Comparison of ENCODE assay signal across 23 cellular contexts in genomic region chr3:71265365-71265935, GRCh38.
DNase-seq lines count a peak whose midpoint lies in the region; ATAC-seq, FAIRE-seq and TF ChIP-seq lines count a peak whose summit lies in the region.
"Had no signal": no experiment of that assay in that cellular context is flagged by ENCODE, and none has a peak within 500 bp of the region (broad histone marks: within the 10 kb centered on the region; RNA-seq: fewer than 3 reads in every experiment).

No MANE protein-coding gene starts in this region.

- H3K27me3 ChIP-seq in HepG2 (ENCODE audit: control insufficient read depth in 1 of 2, insufficient read depth in 2 of 2, low read length in 2 of 2) = no peaks in the 10 kb centered on the region
- no peaks in the 10 kb centered on the region for H3K27me3 ChIP-seq in right lobe of liver
- no peaks in the 10 kb centered on the region for H3K27me3 ChIP-seq in thyroid gland
- H3K27me3 ChIP-seq in A673 (replicated peaks; ENCODE audit: insufficient read depth, low read depth, low read length, poor library complexity) = no peaks in the 10 kb centered on the region
- H3K27me3 ChIP-seq: SJCRH30 had no signal

- H3K9me3 ChIP-seq in HepG2 (ENCODE audit: low read length) = no peaks in the 10 kb centered on the region
- no peaks in the 10 kb centered on the region for H3K9me3 ChIP-seq in right lobe of liver
- no peaks in the 10 kb centered on the region for H3K9me3 ChIP-seq in thyroid gland
- no peaks in the 10 kb centered on the region for H3K9me3 ChIP-seq in A673 (ENCODE audit: low read depth, low read length, poor library complexity, severe bottlenecking)
- H3K9me3 ChIP-seq: SJCRH30 had no signal

- H3K27me3 Mint-ChIP-seq in activated CD8-positive, alpha-beta T cell treated with anti-CD3 and anti-CD28 coated beads, Interleukin-2, amount 10 ng/mL, durations not matched to agents 7 days and 5 days (ENCODE audit: low read depth) = no peaks in the 10 kb centered on the region
- no peaks in the 10 kb centered on the region for H3K27me3 Mint-ChIP-seq in memory B cell
- H3K27me3 Mint-ChIP-seq: brain had no signal

- H2AFZ ChIP-seq in HepG2 (ENCODE audit: low read length) = no peak overlapping the region

- peak overlapping the region; percentile 74 for H3K27ac Mint-ChIP-seq in activated CD8-positive, alpha-beta T cell treated with anti-CD3 and anti-CD28 coated beads, Interleukin-2, amount 10 ng/mL, durations not matched to agents 7 days and 5 days
- H3K27ac Mint-ChIP-seq in memory B cell = peak overlapping the region; percentile 10
- H3K27ac Mint-ChIP-seq: brain, endodermal cell had no signal

- no TSS peak for BruUV-seq in HepG2 (replicated peaks; lab: Mats Ljungman, UMichigan)
- BruUV-seq in A673 (replicated peaks; lab: Mats Ljungman, UMichigan) = no TSS peak

- WGBS in HepG2 (ENCODE audit: low lambda C conversion rate) = 95% methylated on average over 9 of the region's 9 CpGs
- 84% methylated on average over 4 of the region's 9 CpGs for WGBS in right lobe of liver (ENCODE audit: insufficient coverage, low coverage, low lambda C conversion rate, missing lambda C conversion rate)
- WGBS in thyroid gland, 2 donors = 93 to 95% methylated on average over 9 of the region's 9 CpGs

- intact Hi-C loops in HepG2 (cut with micrococcal nuclease; ENCODE audit: unreplicated experiment) (no loop called here), right lobe of liver (cut with DNase I) (no loop called here), thyroid gland (cut with DNase I) (no loop called here), A673 (cut with micrococcal nuclease; ENCODE audit: unreplicated experiment) (no loop called here)

- ATAC-seq in HepG2 = no peak
- no peak for ATAC-seq in right lobe of liver
- ATAC-seq in activated CD8-positive, alpha-beta T cell treated with anti-CD3 and anti-CD28 coated beads, Interleukin-2, amount 10 ng/mL, durations not matched to agents 7 days and 5 days = peak; percentile 10
- no peak for ATAC-seq in memory B cell (ENCODE audit: low read depth)
- ATAC-seq: Panc1, right cardiac atrium had no signal

- TF ChIP-seq CTCF in HepG2 (CRISPR knock-in tag; IDR thresholded peaks at IDR 0.05) (no peak), right lobe of liver (IDR thresholded peaks at IDR 0.05) (no peak), thyroid gland (IDR thresholded peaks at IDR 0.05) (no peak), A673 (conservative IDR thresholded peaks at IDR 0.05; ENCODE audit: low read depth, low read length) (no peak)

- H3K27ac ChIP-seq in HepG2 (ENCODE audit: extremely low read length, insufficient read depth, low read length) (peak overlapping the region; percentile 24), right lobe of liver (no peak overlapping the region), thyroid gland (peak overlapping the region; percentile 14 to 47 (median 22)), A673 (ENCODE audit: low read depth, low read length, poor library complexity, severe bottlenecking) (no peak overlapping the region)
- H3K27ac ChIP-seq: SJCRH30 had no signal

- H3K4me3 ChIP-seq in HepG2 (replicated peaks in 1 of 3; ENCODE audit: insufficient read depth in 1 of 3, low read depth in 2 of 3, low read length in 3 of 3) (no peak overlapping the region), right lobe of liver (no peak overlapping the region), thyroid gland (replicated peaks in 1 of 3) (no peak overlapping the region), A673 (ENCODE audit: low read depth, low read length, poor library complexity, severe bottlenecking) (no peak overlapping the region)
- H3K4me3 ChIP-seq: SJCRH30 had no signal

- no peak overlapping the region for H3K4me2 ChIP-seq in HepG2 (ENCODE audit: low read depth, low read length)

- no peak for TF ChIP-seq RAD21 in HepG2 (CRISPR knock-in tag; IDR thresholded peaks at IDR 0.05)

- peaks cover 17% of the 10 kb centered on the region for H3K36me3 Mint-ChIP-seq in activated CD8-positive, alpha-beta T cell treated with anti-CD3 and anti-CD28 coated beads, Interleukin-2, amount 10 ng/mL, durations not matched to agents 7 days and 5 days (ENCODE audit: low read depth)
- peaks cover 15% of the 10 kb centered on the region for H3K36me3 Mint-ChIP-seq in memory B cell

- no peak overlapping the region for H3K4me3 Mint-ChIP-seq in activated CD8-positive, alpha-beta T cell treated with anti-CD3 and anti-CD28 coated beads, Interleukin-2, amount 10 ng/mL, durations not matched to agents 7 days and 5 days
- H3K4me3 Mint-ChIP-seq in memory B cell = no peak overlapping the region
- H3K4me3 Mint-ChIP-seq: brain, endodermal cell, H9 had no signal

- H3K36me3 ChIP-seq in HepG2 (replicated peaks in 1 of 2; ENCODE audit: control insufficient read depth in 1 of 2, insufficient read depth in 2 of 2, low read length in 2 of 2) (peaks cover 0 to 3% of the 10 kb centered on the region in 2 experiments; a peak in 1 of 5 replicates), right lobe of liver (no peaks in the 10 kb centered on the region), thyroid gland (no peaks in the 10 kb centered on the region), A673 (ENCODE audit: insufficient read depth, low read length, poor library complexity, severe bottlenecking) (no peaks in the 10 kb centered on the region)
- H3K36me3 ChIP-seq: SJCRH30 had no signal

- FAIRE-seq in HepG2 (lab: Jason Lieb, UNC) = no peak
- FAIRE-seq: kidney had no signal

- CTCF ChIA-PET in HepG2 (lab: Yijun Ruan, JAX; ENCODE audit: low intra/inter-chr PET ratio, low total read pairs) (no interaction called here), A673 (lab: Charles Lee) (no interaction called here)
- CTCF ChIA-PET in activated CD8-positive, alpha-beta T cell treated with anti-CD3 and anti-CD28 coated beads, Interleukin-2, amount 10 ng/mL, durations not matched to agents 7 days and 5 days (lab: Charles Lee) = interaction anchor here (1.9 kb wide), 1 partner anchor 23 kb away, joined by 8 read pairs; no protein-coding TSS in a partner anchor

- H3K9ac ChIP-seq in HepG2 (ENCODE audit: insufficient read depth, low read depth, low read length) = no peak overlapping the region

- TF ChIP-seq EP300 in HepG2 (IDR thresholded peaks at IDR 0.05; ENCODE audit: low read depth in 2 of 2, low read length in 2 of 2) (no peak), HepG2 (CRISPR knock-in tag; IDR thresholded peaks at IDR 0.05; ENCODE audit: borderline replicate concordance) (no peak)

- H3K4me1 Mint-ChIP-seq in activated CD8-positive, alpha-beta T cell treated with anti-CD3 and anti-CD28 coated beads, Interleukin-2, amount 10 ng/mL, durations not matched to agents 7 days and 5 days (ENCODE audit: low read depth) = peaks cover 65% of the 10 kb centered on the region
- peaks cover 34% of the 10 kb centered on the region for H3K4me1 Mint-ChIP-seq in memory B cell

- TF ChIP-seq POLR2A in HepG2 (IDR thresholded peaks at IDR 0.05; ENCODE audit: insufficient read depth in 1 of 2, low read depth in 2 of 2, low read length in 2 of 2) = no peak
- TF ChIP-seq POLR2A in right lobe of liver (IDR thresholded peaks at IDR 0.05) = no peak
- TF ChIP-seq POLR2A in thyroid gland (IDR thresholded peaks at IDR 0.05) = no peak

- H4K20me1 ChIP-seq in HepG2 (ENCODE audit: insufficient read depth, low read length) = no peaks in the 10 kb centered on the region

- H3K4me1 ChIP-seq in HepG2 (ENCODE audit: insufficient read depth, low read length) (peaks cover 39% of the 10 kb centered on the region), right lobe of liver (peaks cover 0 to 13% (median 0%) of the 10 kb centered on the region in 4 donors), thyroid gland (peaks cover 20 to 21% of the 10 kb centered on the region in 2 donors), A673 (ENCODE audit: insufficient read depth, low read length, poor library complexity, severe bottlenecking) (peaks cover 7% of the 10 kb centered on the region)
- H3K4me1 ChIP-seq: SJCRH30 had no signal

- no peak for DNase-seq in HepG2 (ENCODE audit: low spot score)
- DNase-seq in right lobe of liver = no peak
- no peak for DNase-seq in activated CD8-positive, alpha-beta T cell treated with anti-CD3 and anti-CD28 coated beads, Interleukin-2, amount 10 ng/mL, durations not matched to agents 7 days and 5 days
- DNase-seq in memory B cell (ENCODE audit: low spot score in 2 of 2) = no peak
- no peak for DNase-seq in thyroid gland
- DNase-seq in activated effector memory CD4-positive, alpha-beta T cell treated with Interleukin-2 at 50 U/mL for 16 hours = no peak
- no peak for DNase-seq in A673 (ENCODE audit: low spot score)
- DNase-seq in hepatic stellate cell (ENCODE audit: low spot score) = no peak
- DNase-seq: activated T-cell treated with anti-CD3 and anti-CD28 coated beads for 4 hours; DMS53; endodermal cell; GDM1; H9; kidney; mammary epithelial cell; NCI-H1105 treated with DMSO at 0.1 percent for 48 hours; NCI-H2081; NCI-H510A; NK-92 treated with Interleukin-12 subunit alpha and Interleukin-12 subunit beta, amount 100 ng/mL, for 24 hours; right cardiac atrium; SJCRH30 had no signal

- H3K79me2 ChIP-seq in HepG2 (ENCODE audit: insufficient read depth, low read length) = peaks cover 5% of the 10 kb centered on the region

- POLR2A ChIA-PET in HepG2 (lab: Yijun Ruan, JAX) (no interaction called here), A673 (lab: Charles Lee; ENCODE audit: low non-redundant PET) (no interaction called here)
- POLR2A ChIA-PET in activated CD8-positive, alpha-beta T cell treated with anti-CD3 and anti-CD28 coated beads, Interleukin-2, amount 10 ng/mL, durations not matched to agents 7 days and 5 days (lab: Charles Lee) = no interaction called here

- in situ Hi-C loops in HepG2 (cut with HindIII; ENCODE audit: extremely low pct_ligation_motif_present, low pct_unique_long_range_greater_than_20kb) = no loop called here

- no peaks in the 10 kb centered on the region for H3K9me3 Mint-ChIP-seq in activated CD8-positive, alpha-beta T cell treated with anti-CD3 and anti-CD28 coated beads, Interleukin-2, amount 10 ng/mL, durations not matched to agents 7 days and 5 days (ENCODE audit: insufficient read depth)
- peaks cover 2% of the 10 kb centered on the region for H3K9me3 Mint-ChIP-seq in memory B cell
- H3K9me3 Mint-ChIP-seq: brain, endodermal cell, H9 had no signal

TF ChIP-seq in HepG2, 621 proteins besides CTCF, POLR2A, EP300 and RAD21 (continues in another document):
- TF ChIP-seq PREB (CRISPR knock-in tag; IDR thresholded peaks at IDR 0.05) (no peak), SALL1 (CRISPR knock-in tag; IDR thresholded peaks at IDR 0.05) (no peak)

Comparison
In these comparisons a context has a peak if more than half of its experiments do, and no peak if none do; other contexts are left out.
1. H3K27ac ChIP-seq: peak in HepG2 (single experiment) and thyroid gland (3 of 3); none in right lobe of liver (0 of 3) and A673 (single experiment).